ENCODE assay signal across 2 cellular contexts in genomic region chr1:183632087-183632486, GRCh38.
TF ChIP-seq lines count a peak whose summit lies in the region.

No MANE protein-coding gene starts in this region.

TF ChIP-seq in SK-N-SH, 30 proteins besides CTCF, POLR2A, EP300 and RAD21 (continued from another document):
- TF ChIP-seq FOXJ3 (CRISPR knock-in tag; IDR thresholded peaks at IDR 0.05) (no peak), GABPA (IDR thresholded peaks at IDR 0.05; ENCODE audit: low read depth) (no peak), USF2 (IDR thresholded peaks at IDR 0.05; ENCODE audit: borderline replicate concordance, low read depth, low read length) (no peak), TCF12 (IDR thresholded peaks at IDR 0.05) (no peak), MXI1 (IDR thresholded peaks at IDR 0.05; ENCODE audit: low read depth, low read length) (no peak), ZBTB33 (IDR thresholded peaks at IDR 0.05; ENCODE audit: borderline replicate concordance, low read depth) (no peak), RCOR1 (IDR thresholded peaks at IDR 0.05; ENCODE audit: low read length) (no peak), NFIC (IDR thresholded peaks at IDR 0.05; ENCODE audit: borderline replicate concordance) (no peak)

TF ChIP-seq in SK-N-SH treated with all-trans-retinoic acid at 6 μM for 48 hours, 23 proteins besides CTCF, POLR2A, EP300 and RAD21 (continued from another document):
- TF ChIP-seq CREB5 (CRISPR knock-in tag; IDR thresholded peaks at IDR 0.05; ENCODE audit: low read depth), result no peak
- no peak for TF ChIP-seq POU6F1 (CRISPR knock-in tag; IDR thresholded peaks at IDR 0.05; ENCODE audit: borderline replicate concordance, low read depth)
- TF ChIP-seq TCF4 (CRISPR knock-in tag; IDR thresholded peaks at IDR 0.05; ENCODE audit: borderline replicate concordance), result no peak
- no peak for TF ChIP-seq BACH2 (CRISPR knock-in tag; IDR thresholded peaks at IDR 0.05; ENCODE audit: borderline replicate concordance)
